ENCODE assay signal across 15 cellular contexts in genomic region chr20:58109126-58109880, GRCh38.
DNase-seq lines count a peak whose midpoint lies in the region; ATAC-seq, FAIRE-seq and TF ChIP-seq lines count a peak whose summit lies in the region.
"Had no signal": no experiment of that assay in that cellular context is flagged by ENCODE, and none has a peak within 500 bp of the region (broad histone marks: within the 10 kb centered on the region; RNA-seq: fewer than 3 reads in every experiment).

No MANE protein-coding gene starts in this region.

- H3K4me3 ChIP-seq in keratinocyte (ENCODE audit: control insufficient read depth in 2 of 3, extremely low read depth in 1 of 3, insufficient read depth in 2 of 3, low read depth in 1 of 3, low read length in 3 of 3) = no peak overlapping the region
- H3K4me3 ChIP-seq: HAP-1 had no signal

- H3K27me3 Mint-ChIP-seq in naive thymus-derived CD8-positive, alpha-beta T cell = peaks cover 9 to 31% (median 27%) of the 10 kb centered on the region in 5 donors

- H3K27ac Mint-ChIP-seq in naive thymus-derived CD8-positive, alpha-beta T cell = no peak overlapping the region
- H3K27ac Mint-ChIP-seq: activated CD4-positive, alpha-beta memory T cell treated with anti-CD3 and anti-CD28 coated beads, Interleukin-2, amount 10 ng/mL, durations not matched to agents 7 days and 5 days had no signal

- DNase-seq in AG08395 (ENCODE audit: low spot score) (peak; percentile 82), HS-5 (ENCODE audit: low read depth) (peak; percentile 94), astrocyte of the hippocampus (ENCODE audit: low read depth, low spot score) (peak; percentile 69), keratinocyte (ENCODE audit: low read depth, low spot score) (no peak)
- no peak for DNase-seq in naive thymus-derived CD8-positive, alpha-beta T cell
- DNase-seq: activated CD4-positive, alpha-beta memory T cell treated with anti-CD3 and anti-CD28 coated beads, Interleukin-2, amount 10 ng/mL, durations not matched to agents 7 days and 5 days; activated gamma-delta T cell; DMS53; NCI-H446; RPMI8226; T-helper 9 cell had no signal

- peak overlapping the region; percentile 33 for H3K27ac ChIP-seq in keratinocyte (ENCODE audit: control insufficient read depth, insufficient read depth, low read length)

- no peaks in the 10 kb centered on the region for H3K9me1 ChIP-seq in keratinocyte (ENCODE audit: control insufficient read depth, extremely low read depth, insufficient read depth, low read length)

- POLR2A ChIA-PET in naive thymus-derived CD8-positive, alpha-beta T cell (lab: Charles Lee) = no interaction called here

- no peaks in the 10 kb centered on the region for H3K36me3 ChIP-seq in keratinocyte (ENCODE audit: control insufficient read depth in 2 of 2, extremely low read depth in 1 of 2, insufficient read depth in 2 of 2, low read length in 2 of 2)
- H3K36me3 ChIP-seq: HAP-1 had no signal

- no peaks in the 10 kb centered on the region for H3K9me3 ChIP-seq in keratinocyte (ENCODE audit: control insufficient read depth, low read depth, low read length)
- H3K9me3 ChIP-seq: HAP-1 had no signal

- TF ChIP-seq CTCF in keratinocyte (optimal IDR thresholded peaks at IDR 0.05 in 1 of 3, IDR thresholded peaks at IDR 0.05 in 1 of 3, conservative IDR thresholded peaks at IDR 0.05 in 1 of 3; ENCODE audit: extremely low read depth in 1 of 3, insufficient read depth in 2 of 3, low read length in 3 of 3) = no peak

- no peak overlapping the region for H3K4me3 Mint-ChIP-seq in naive thymus-derived CD8-positive, alpha-beta T cell
- H3K4me3 Mint-ChIP-seq: activated CD4-positive, alpha-beta memory T cell treated with anti-CD3 and anti-CD28 coated beads, Interleukin-2, amount 10 ng/mL, durations not matched to agents 7 days and 5 days had no signal

- no peaks in the 10 kb centered on the region for H4K20me1 ChIP-seq in keratinocyte (ENCODE audit: control insufficient read depth, extremely low read depth, insufficient read depth, low read length)

- peak; percentile 91 for FAIRE-seq in keratinocyte (lab: Jason Lieb, UNC)

- H3K9me3 Mint-ChIP-seq in naive thymus-derived CD8-positive, alpha-beta T cell = peaks cover 0 to 39% (median 8%) of the 10 kb centered on the region in 9 donors
- H3K9me3 Mint-ChIP-seq: activated CD4-positive, alpha-beta memory T cell treated with anti-CD3 and anti-CD28 coated beads, Interleukin-2, amount 10 ng/mL, durations not matched to agents 7 days and 5 days had no signal

- no peaks in the 10 kb centered on the region for H3K4me1 Mint-ChIP-seq in naive thymus-derived CD8-positive, alpha-beta T cell
- H3K4me1 Mint-ChIP-seq: activated CD4-positive, alpha-beta memory T cell treated with anti-CD3 and anti-CD28 coated beads, Interleukin-2, amount 10 ng/mL, durations not matched to agents 7 days and 5 days had no signal

- dilution Hi-C loops in keratinocyte (cut with MboI; ENCODE audit: extremely low pct_ligation_motif_present, low sequenced_read_pairs) = no loop called here

- no peaks in the 10 kb centered on the region for H3K79me2 ChIP-seq in keratinocyte (ENCODE audit: control insufficient read depth, insufficient read depth, low read length)

- no peak overlapping the region for H3K4me2 ChIP-seq in keratinocyte (ENCODE audit: control insufficient read depth, extremely low read depth, insufficient read depth, low read depth, low read length)

- H3K4me1 ChIP-seq in keratinocyte (ENCODE audit: control insufficient read depth, extremely low read depth, insufficient read depth, low read length) = peaks cover 46% of the 10 kb centered on the region
- H3K4me1 ChIP-seq: HAP-1 had no signal

- no peaks in the 10 kb centered on the region for H3K27me3 ChIP-seq in keratinocyte (ENCODE audit: control insufficient read depth, extremely low read depth, insufficient read depth, low read length)

- H2AFZ ChIP-seq in keratinocyte (ENCODE audit: control insufficient read depth, low read length) = no peak overlapping the region

- peaks cover 0 to 16% (median 0%) of the 10 kb centered on the region in 3 donors for H3K36me3 Mint-ChIP-seq in naive thymus-derived CD8-positive, alpha-beta T cell

- H3K9ac ChIP-seq in keratinocyte (ENCODE audit: control insufficient read depth, extremely low read depth, insufficient read depth, low read length) = no peak overlapping the region

- no peak for ATAC-seq in GM21367 (IDR thresholded peaks at IDR 0.05; ENCODE audit: unreplicated experiment)
- ATAC-seq in naive thymus-derived CD8-positive, alpha-beta T cell = no peak
- ATAC-seq in HG02884 (IDR thresholded peaks at IDR 0.05; ENCODE audit: unreplicated experiment) = no peak
- no peak for ATAC-seq in GM21825 (IDR thresholded peaks at IDR 0.05; ENCODE audit: unreplicated experiment)

Comparison
In these comparisons a context has a peak if more than half of its experiments do, and no peak if none do; other contexts are left out.
1. DNase-seq: peak in AG08395 (single experiment), HS-5 (single experiment) and astrocyte of the hippocampus (single experiment); none in keratinocyte (single experiment) and naive thymus-derived CD8-positive, alpha-beta T cell (0 of 10).